25 cellular contexts compared by ENCODE assay signal in genomic region chr17:15371731-15372130, GRCh38. TPM values are rescaled to one million over a fixed set of nuclear protein-coding genes. Genes with fewer than 3 reads are reported as not detected.
"Had no signal": no experiment of that assay in that cellular context is flagged by ENCODE, and none has a peak within 500 bp of the region (broad histone marks: within the 10 kb centered on the region; RNA-seq: fewer than 3 reads in every experiment).

No MANE protein-coding gene starts in this region.

- H3K4me1 ChIP-seq: parathyroid adenoma, psoas muscle, spleen, stomach, thyroid gland, upper lobe of left lung, vagina had no signal

- H3K4me2 ChIP-seq: neural progenitor cell, smooth muscle cell had no signal

- FAIRE-seq: urothelium cell line had no signal

- H3K9ac ChIP-seq: neural progenitor cell, parathyroid adenoma had no signal

- H3K36me3 ChIP-seq: neural progenitor cell, ovary, spleen, stomach, thoracic aorta, thyroid gland, tibial nerve, upper lobe of left lung, vagina had no signal

- H3K79me2 ChIP-seq: parathyroid adenoma had no signal

- H2AFZ ChIP-seq: neural progenitor cell, parathyroid adenoma had no signal

- H3K27me3 ChIP-seq: neural progenitor cell, ovary, spleen, stomach, thyroid gland, tibial nerve, upper lobe of left lung, vagina had no signal

- H3K27ac ChIP-seq: neural progenitor cell, ovary, parathyroid adenoma, psoas muscle, skin epidermis, spleen, stomach, thoracic aorta, thyroid gland, tibial nerve, upper lobe of left lung, vagina had no signal

- H3K9me3 ChIP-seq: ovary, psoas muscle, spleen, stomach, thoracic aorta, thyroid gland, tibial nerve, upper lobe of left lung, vagina had no signal

- DNase-seq: natural killer cell; occipital lobe; ovary; psoas muscle; right cardiac atrium; spleen; stimulated activated CD4-positive, alpha-beta T cell treated with anti-CD3 and anti-CD28 coated beads, Interleukin-12 subunit alpha, Interleukin-12 subunit beta, amount 100 ng/mL, for 4 hours; stimulated activated CD4-positive, alpha-beta T cell treated with anti-CD3 and anti-CD28 coated beads, Interleukin-1b, Interleukin-23, amount 100 ng/mL, for 48 hours; stimulated activated CD4-positive, alpha-beta T cell treated with anti-CD3 and anti-CD28 coated beads, Interleukin-4, amount 100 ng/mL, for 24 hours; stimulated activated naive B cell treated with anti-CD40 and anti-IgM and Interleukin-4, amounts not matched to agents 10 μg/mL and 1 μg/mL and 100 μg/mL, for 72 hours; stimulated activated naive CD4-positive, alpha-beta T cell treated with Interleukin-2 at 50 U/mL for 16 hours; stomach; thyroid gland; trophoblast cell had no signal

- ATAC-seq: natural killer cell; psoas muscle; right cardiac atrium; sciatic nerve; stimulated activated effector memory CD8-positive, alpha-beta T cell treated with anti-CD3 and anti-CD28 coated beads, Interleukin-12 subunit alpha, Interleukin-12 subunit beta, amount 100 ng/mL, for 72 hours; stimulated activated naive B cell treated with anti-CD40 and anti-IgM and Interleukin-4, amounts not matched to agents 10 μg/mL and 1 μg/mL and 100 μg/mL, for 72 hours had no signal

- H3K4me3 ChIP-seq: neural progenitor cell, ovary, psoas muscle, skin epidermis, smooth muscle cell, spleen, stomach, thoracic aorta, thyroid gland, tibial nerve, upper lobe of left lung, vagina had no signal

RNA-seq across cellular contexts. Expression of gene TEKT3, which starts 30.3 kb away (rescaled TPM):
- total RNA-seq: thoracic aorta, vagina had no signal
